In genomic region chr5:139517683-139518564, GRCh38 we compare ENCODE assay signal across 8 cellular contexts. TPM values are rescaled to one million over a fixed set of nuclear protein-coding genes. Genes with fewer than 3 reads are reported as not detected.
DNase-seq lines count a peak whose midpoint lies in the region; ATAC-seq and TF ChIP-seq lines count a peak whose summit lies in the region.

No MANE protein-coding gene starts in this region.

- peak; percentile 96 for ATAC-seq in DND-41 (ENCODE audit: insufficient read depth, low read depth)
- ATAC-seq in GM21529 (IDR thresholded peaks at IDR 0.05; ENCODE audit: unreplicated experiment) = peak; percentile 89

- peak overlapping the region; percentile 71 for H3K9ac ChIP-seq in DND-41 (ENCODE audit: low read depth, low read length)
- H3K9ac ChIP-seq in neural progenitor cell = no peak overlapping the region

- H3K36me3 ChIP-seq in DND-41 (ENCODE audit: insufficient read depth, low read length) (no peaks in the 10 kb centered on the region), neural progenitor cell (no peaks in the 10 kb centered on the region)

- peaks cover 14% of the 10 kb centered on the region for H3F3A ChIP-seq in neural progenitor cell (ENCODE audit: low read depth)

- H3K27ac Mint-ChIP-seq in IgD-negative memory B cell (peak overlapping the region; percentile 55 to 97 (median 95)), neural progenitor cell (peak overlapping the region; percentile 98)

- H3K9me3 Mint-ChIP-seq in IgD-negative memory B cell = no peaks in the 10 kb centered on the region
- no peaks in the 10 kb centered on the region for H3K9me3 Mint-ChIP-seq in neural progenitor cell

- peaks cover 22% of the 10 kb centered on the region for H3K4me1 ChIP-seq in DND-41 (ENCODE audit: insufficient read depth, low read length)
- no peaks in the 10 kb centered on the region for H3K4me1 ChIP-seq in neural progenitor cell

- no peaks in the 10 kb centered on the region for H3K9me3 ChIP-seq in DND-41 (ENCODE audit: insufficient read depth, low read length, severe bottlenecking)
- no peaks in the 10 kb centered on the region for H3K9me3 ChIP-seq in neural progenitor cell (ENCODE audit: low read depth)

- H3K27ac ChIP-seq in DND-41 (ENCODE audit: low read length) (peak overlapping the region; percentile 86), neural progenitor cell (peak overlapping the region; percentile 48)

- H3K36me3 Mint-ChIP-seq in IgD-negative memory B cell (peaks cover 4% of the 10 kb centered on the region), neural progenitor cell (no peaks in the 10 kb centered on the region)

- TF ChIP-seq CTCF in DND-41 (IDR thresholded peaks at IDR 0.05; ENCODE audit: borderline replicate concordance, extremely low read depth, low read length, poor library complexity, severe bottlenecking) (peak; percentile 97), foreskin fibroblast (IDR thresholded peaks at IDR 0.05; ENCODE audit: low read depth, low read length) (peak; percentile 90), neural progenitor cell (IDR thresholded peaks at IDR 0.05) (peak; percentile 80)

- H3K79me2 ChIP-seq in DND-41 (ENCODE audit: insufficient read depth, low read length) = no peaks in the 10 kb centered on the region
- H3K79me2 ChIP-seq in neural progenitor cell (ENCODE audit: low read depth) = no peaks in the 10 kb centered on the region

- H2AFZ ChIP-seq in DND-41 (ENCODE audit: low read depth, low read length) (peak overlapping the region; percentile 100), neural progenitor cell (replicated peaks) (peak overlapping the region; percentile 80)

- peak overlapping the region; percentile 77 for H3K4me2 ChIP-seq in DND-41 (ENCODE audit: insufficient read depth, low read length)
- H3K4me2 ChIP-seq in neural progenitor cell = peak overlapping the region; percentile 81

- peaks cover 9 to 14% (median 14%) of the 10 kb centered on the region in 3 donors for H3K4me1 Mint-ChIP-seq in IgD-negative memory B cell
- H3K4me1 Mint-ChIP-seq in neural progenitor cell = peaks cover 19% of the 10 kb centered on the region

- H3K27me3 ChIP-seq in DND-41 (ENCODE audit: insufficient read depth, low read length, poor library complexity) (no peaks in the 10 kb centered on the region), neural progenitor cell (no peaks in the 10 kb centered on the region)

- H3K4me3 Mint-ChIP-seq in IgD-negative memory B cell = peak overlapping the region; percentile 85 to 97 (median 94)
- H3K4me3 Mint-ChIP-seq in neural progenitor cell = peak overlapping the region; percentile 85

- no peaks in the 10 kb centered on the region for H3K27me3 Mint-ChIP-seq in IgD-negative memory B cell
- H3K27me3 Mint-ChIP-seq in neural progenitor cell (ENCODE audit: insufficient read depth, low read depth) = peaks cover 9% of the 10 kb centered on the region

- H4K20me1 ChIP-seq in DND-41 (ENCODE audit: insufficient read depth, low read length) = no peaks in the 10 kb centered on the region
- no peaks in the 10 kb centered on the region for H4K20me1 ChIP-seq in neural progenitor cell (ENCODE audit: low read depth)

- DNase-seq in DND-41 = peak; percentile 88
- DNase-seq in RPMI7951 (ENCODE audit: low read depth) = peak; percentile 75
- DNase-seq in activated effector memory CD4-positive, alpha-beta T cell treated with Interleukin-2 at 50 U/mL for 16 hours = peak; percentile 85
- peak; percentile 78 to 96 for DNase-seq in foreskin fibroblast
- DNase-seq in neural progenitor cell (ENCODE audit: low spot score) = peak; percentile 96
- peak; percentile 71 for DNase-seq in stromal cell of bone marrow (ENCODE audit: low read depth)

- H3K4me3 ChIP-seq in DND-41 (ENCODE audit: low read depth in 1 of 2, low read length in 2 of 2) = peak overlapping the region; percentile 2 to 59; a peak in 3 of 4 replicates
- peak overlapping the region; percentile 59 to 70 for H3K4me3 ChIP-seq in foreskin fibroblast (ENCODE audit: low read depth in 1 of 2, low read length in 2 of 2)
- H3K4me3 ChIP-seq in neural progenitor cell = peak overlapping the region; percentile 53

RNA-seq across cellular contexts. Expression of gene STING1, which starts 35.4 kb away (rescaled TPM):
- 3.8 TPM for polyA plus RNA-seq in IgD-negative memory B cell
- total RNA-seq in RPMI7951 (2014; rRNA removed; shearing (Covaris generic)) = 9.7 and 10.4 TPM in 2 replicates
- 0.07 and 0.19 TPM in 2 replicates for total RNA-seq in neural progenitor cell (ENCODE audit: low replicate concordance)

RNA-seq across cellular contexts. Expression of gene UBE2D2, which starts 43.2 kb away (rescaled TPM):
- polyA plus RNA-seq in IgD-negative memory B cell = 313 TPM
- total RNA-seq in RPMI7951 (2014; rRNA removed; shearing (Covaris generic)) = 75.7 and 83.7 TPM in 2 replicates
- 131 and 141 TPM in 2 replicates for total RNA-seq in neural progenitor cell (ENCODE audit: low replicate concordance)

RNA-seq across cellular contexts. Expression of gene SMIM33, which starts 47.1 kb away (rescaled TPM):
- not detected for polyA plus RNA-seq in IgD-negative memory B cell
- total RNA-seq in RPMI7951 (2014; rRNA removed; shearing (Covaris generic)) = not detected in 2 replicates
- total RNA-seq in neural progenitor cell (ENCODE audit: low replicate concordance) = not detected in 2 replicates

RNA-seq across cellular contexts. Expression of gene ECSCR, which starts 55.4 kb away (rescaled TPM):
- not detected for polyA plus RNA-seq in IgD-negative memory B cell
- 0.29 and 0.60 TPM in 2 replicates for total RNA-seq in RPMI7951 (2014; rRNA removed; shearing (Covaris generic))
- total RNA-seq in neural progenitor cell (ENCODE audit: low replicate concordance) = not detected in 2 replicates

Comparison
In these comparisons a context has a peak if more than half of its experiments do, and no peak if none do; other contexts are left out.
1. Peak in every context shown above with its lines: DNase-seq, ATAC-seq, H3K4me3 ChIP-seq and H3K27ac ChIP-seq.